9 cellular contexts compared by ENCODE assay signal in genomic region chr2:205683991-205684390, GRCh38. TPM values are rescaled to one million over a fixed set of nuclear protein-coding genes. Genes with fewer than 3 reads are reported as not detected.
A peak's percentile ranks its signal among the peaks of the same experiment; 100 is the strongest.
DNase-seq lines count a peak whose midpoint lies in the region; ATAC-seq and TF ChIP-seq lines count a peak whose summit lies in the region.
"Had no signal": no experiment of that assay in that cellular context is flagged by ENCODE, and none has a peak within 500 bp of the region (broad histone marks: within the 10 kb centered on the region; RNA-seq: fewer than 3 reads in every experiment).

No MANE protein-coding gene starts in this region.

- peak overlapping the region; percentile 68 to 75 for H3K4me3 ChIP-seq in left lung
- H3K4me3 ChIP-seq in stomach smooth muscle (ENCODE audit: low read length in 2 of 2) = peak overlapping the region; percentile 74 to 97

- H3K36me3 Mint-ChIP-seq in brain = peaks cover 6% of the 10 kb centered on the region

- peak overlapping the region; percentile 85 to 90 for H3K27ac ChIP-seq in left lung
- peak overlapping the region; percentile 85 for H3K27ac ChIP-seq in stomach smooth muscle (ENCODE audit: low read length)

- H3K27me3 Mint-ChIP-seq in brain = peaks cover 73% of the 10 kb centered on the region

- ATAC-seq in left lung (peak; percentile 1), HG02973 (IDR thresholded peaks at IDR 0.05; ENCODE audit: unreplicated experiment) (no peak), GM19452 (IDR thresholded peaks at IDR 0.05; ENCODE audit: unreplicated experiment) (no peak)

- H3K9me3 ChIP-seq in left lung = no peaks in the 10 kb centered on the region
- H3K9me3 ChIP-seq in stomach smooth muscle (ENCODE audit: control insufficient read depth in 2 of 2, low read length in 2 of 2) = no peaks in the 10 kb centered on the region

- intact Hi-C loops in left lung (cut with DNase I) = loop anchor here in 1 of 2 donors (10.0 kb wide), 1 partner anchor 1359 kb away; no protein-coding TSS in a partner anchor

- H3K9ac ChIP-seq in stomach smooth muscle (ENCODE audit: low read length in 2 of 2) = peak overlapping the region; percentile 90 to 93

- DNase-seq in NCI-H2171 treated with DMSO at 0.1 percent for 48 hours (lab: John Stamatoyannopoulos, UW) = peak; percentile 40
- no peak for DNase-seq in NCI-H2171 (lab: John Stamatoyannopoulos, UW)
- DNase-seq in left lung = no peak
- DNase-seq in NCI-H2227 treated with DMSO at 0.1 percent for 48 hours (lab: John Stamatoyannopoulos, UW) = no peak
- DNase-seq: NCI-H1694 treated with DMSO at 0.1 percent for 48 hours had no signal

- H3K27me3 ChIP-seq in left lung (peaks cover 0 to 78% of the 10 kb centered on the region in 2 donors), stomach smooth muscle (ENCODE audit: control insufficient read depth in 1 of 2, insufficient read depth in 2 of 2, low read length in 2 of 2) (no peaks in the 10 kb centered on the region)

- H3K4me1 ChIP-seq in left lung (peaks cover 11 to 61% of the 10 kb centered on the region in 2 donors), stomach smooth muscle (ENCODE audit: control insufficient read depth, insufficient read depth, low read length) (peaks cover 41% of the 10 kb centered on the region)

- H3K27ac Mint-ChIP-seq in brain = peak overlapping the region in 4 of 5 experiments; percentile 91 to 96 (median 94)

- H3K9me3 Mint-ChIP-seq in brain = peaks cover 0 to 15% (median 3%) of the 10 kb centered on the region in 5 experiments

- H3K4me3 Mint-ChIP-seq in brain = peak overlapping the region; percentile 90 to 95 (median 93)

- H3K36me3 ChIP-seq in left lung (no peaks in the 10 kb centered on the region), stomach smooth muscle (ENCODE audit: control insufficient read depth in 2 of 2, insufficient read depth in 2 of 2, low read length in 2 of 2) (peaks cover 4 to 9% of the 10 kb centered on the region in 2 donors)

- peaks cover 75% of the 10 kb centered on the region for H3K4me1 Mint-ChIP-seq in brain

- TF ChIP-seq CTCF in brain (conservative IDR thresholded peaks at IDR 0.05) (no peak), left lung (IDR thresholded peaks at IDR 0.05) (no peak)

RNA-seq across cellular contexts. Expression of gene NRP2, which starts 1.7 kb away (rescaled TPM):
- polyA plus RNA-seq in brain (ENCODE audit: insufficient read depth, low read depth, low replicate concordance) = 10.2 TPM
- 100 to 1,000 TPM in 1 of 2 donors, 10 to 100 TPM in 1; 75.7 to 122 TPM for total RNA-seq in left lung
